ENCODE assay signal across 13 cellular contexts in the genomic region with DNA sequence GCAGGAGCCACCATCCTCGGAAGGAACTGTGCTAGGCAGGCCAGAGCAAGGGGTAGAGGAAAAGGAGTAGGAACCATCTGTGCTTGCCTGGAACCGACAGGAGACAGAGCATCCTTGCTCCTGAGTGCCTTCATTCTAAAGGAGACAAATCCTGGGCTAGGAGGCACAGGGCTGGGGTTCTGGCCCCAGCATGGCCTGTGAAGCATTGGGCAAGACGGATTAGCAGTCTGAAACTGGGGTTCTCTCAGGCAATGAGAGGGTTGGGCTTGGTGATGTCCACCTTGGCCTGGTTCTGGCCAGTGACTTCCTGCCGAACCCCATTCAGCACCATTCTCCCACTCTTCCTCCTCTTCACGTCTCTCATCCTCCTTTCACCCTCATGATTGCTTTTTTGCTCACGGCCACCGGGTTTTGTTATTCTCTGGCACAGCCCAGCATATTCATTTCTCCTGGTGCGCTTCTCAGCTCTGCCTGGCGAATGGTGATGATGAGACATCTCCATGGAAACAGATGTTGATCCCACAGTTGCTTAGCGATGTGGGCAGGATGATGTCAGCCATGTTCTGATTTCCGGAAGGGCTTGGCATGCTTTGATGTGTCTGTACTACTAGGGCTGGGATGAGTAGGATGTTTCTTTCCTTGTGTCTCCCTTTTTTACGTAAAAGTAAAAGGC.
DNase-seq lines count a peak whose midpoint lies in the region; ATAC-seq and TF ChIP-seq lines count a peak whose summit lies in the region.
"Had no signal": no experiment of that assay in that cellular context is flagged by ENCODE, and none has a peak within 500 bp of the region (broad histone marks: within the 10 kb centered on the region; RNA-seq: fewer than 3 reads in every experiment).

No MANE protein-coding gene starts in this region.

- ATAC-seq in GM19023 (IDR thresholded peaks at IDR 0.05; ENCODE audit: unreplicated experiment) (no peak), HG02798 (IDR thresholded peaks at IDR 0.05; ENCODE audit: poor library complexity, unreplicated experiment) (no peak), GM21528 (IDR thresholded peaks at IDR 0.05; ENCODE audit: low FRiP score, unreplicated experiment) (no peak)

- DNase-seq in Daoy (ENCODE audit: low read depth) = peak; percentile 56
- DNase-seq in NCI-H1417 (lab: John Stamatoyannopoulos, UW) = peak in 2 of 3 experiments; percentile 33 to 79
- DNase-seq in central memory CD4-positive, alpha-beta T cell = peak; percentile 13
- DNase-seq in nephron progenitor cell = no peak
- no peak for DNase-seq in HAP-1 (ENCODE audit: low spot score in 2 of 2)
- DNase-seq: activated gamma-delta T cell; effector CD4-positive, alpha-beta T cell; MM.1S; stomach had no signal

- H3K27me3 Mint-ChIP-seq in nephron progenitor cell (ENCODE audit: low read depth, poor library complexity) = peaks cover 11% of the 10 kb centered on the region

- no peaks in the 10 kb centered on the region for H3K36me3 ChIP-seq in HAP-1 (replicated peaks)
- H3K36me3 ChIP-seq: stomach had no signal

- in situ Hi-C loops in HAP-1 (cut with MboI; ENCODE audit: low sequenced_read_pairs) = no loop called here

- H3K9me3 ChIP-seq in HAP-1 = no peaks in the 10 kb centered on the region
- H3K9me3 ChIP-seq: stomach had no signal

- peak overlapping the region; percentile 84 for H3K27ac Mint-ChIP-seq in nephron progenitor cell
- H3K27ac Mint-ChIP-seq: nephron had no signal

- H3K4me3 Mint-ChIP-seq in nephron progenitor cell = no peak overlapping the region
- H3K4me3 Mint-ChIP-seq: nephron had no signal

- H3K4me1 ChIP-seq in HAP-1 = peaks cover 4% of the 10 kb centered on the region; the same call in 1 of the 2 replicates
- H3K4me1 ChIP-seq: stomach had no signal

- no peak for TF ChIP-seq CTCF in nephron progenitor cell (IDR thresholded peaks at IDR 0.05)

- no peaks in the 10 kb centered on the region for H3K27me3 ChIP-seq in HAP-1 (ENCODE audit: low read depth)
- H3K27me3 ChIP-seq: stomach had no signal

- H3K36me3 Mint-ChIP-seq in nephron progenitor cell (ENCODE audit: low read depth) = no peaks in the 10 kb centered on the region

- H3K9me3 Mint-ChIP-seq in nephron progenitor cell = peaks cover 9% of the 10 kb centered on the region
- H3K9me3 Mint-ChIP-seq: nephron had no signal

- no peak overlapping the region for H3K4me3 ChIP-seq in HAP-1
- H3K4me3 ChIP-seq: stomach had no signal

- peaks cover 26% of the 10 kb centered on the region for H3K4me1 Mint-ChIP-seq in nephron progenitor cell

Comparison
In these comparisons a context has a peak if more than half of its experiments do, and no peak if none do; other contexts are left out.
1. DNase-seq: peak in Daoy (single experiment), NCI-H1417 (2 of 3) and central memory CD4-positive, alpha-beta T cell (single experiment); none in nephron progenitor cell (single experiment) and HAP-1 (0 of 2).